In genomic region chr5:168224110-168224509, GRCh38 we compare ENCODE assay signal across 25 cellular contexts.
"Had no signal": no experiment of that assay in that cellular context is flagged by ENCODE, and none has a peak within 500 bp of the region (broad histone marks: within the 10 kb centered on the region; RNA-seq: fewer than 3 reads in every experiment).

No MANE protein-coding gene starts in this region.

- ATAC-seq: esophagus mucosa; gastrocnemius medialis; left lung; naive thymus-derived CD8-positive, alpha-beta T cell; pancreas; stimulated activated memory B cell treated with anti-CD40 and anti-IgM and Interleukin-4, amounts not matched to agents 10 μg/mL and 1 μg/mL and 100 μg/mL, for 72 hours; stimulated activated naive CD8-positive, alpha-beta T cell treated with anti-CD3 and anti-CD28 coated beads, Interleukin-15, Interleukin-2, amounts not matched to agents 100 U/mL and 50 U/mL, for 24 hours; upper lobe of right lung had no signal

- H3K27me3 ChIP-seq: colonic mucosa, gastrocnemius medialis, left lung, pancreas, sigmoid colon, testis, upper lobe of right lung, vagina had no signal

- H3K9me3 ChIP-seq: colonic mucosa, gastrocnemius medialis, left lung, neutrophil, pancreas, sigmoid colon, testis, tibial artery, upper lobe of right lung, vagina had no signal

- H3K9me3 Mint-ChIP-seq: dendritic cell treated with granulocyte-macrophage colony-stimulating factor and Interleukin-4, amounts not matched to agents 40 ng/mL and 50 ng/mL, for 4 days; endodermal cell; naive thymus-derived CD8-positive, alpha-beta T cell; stimulated activated memory B cell treated with anti-CD40 and anti-IgM and Interleukin-4, amounts not matched to agents 10 μg/mL and 1 μg/mL and 100 μg/mL, for 72 hours had no signal

- H3K36me3 Mint-ChIP-seq: naive thymus-derived CD8-positive, alpha-beta T cell; stimulated activated memory B cell treated with anti-CD40 and anti-IgM and Interleukin-4, amounts not matched to agents 10 μg/mL and 1 μg/mL and 100 μg/mL, for 72 hours had no signal

- H3K27ac Mint-ChIP-seq: dendritic cell treated with granulocyte-macrophage colony-stimulating factor and Interleukin-4, amounts not matched to agents 40 ng/mL and 50 ng/mL, for 4 days; endodermal cell; stimulated activated memory B cell treated with anti-CD40 and anti-IgM and Interleukin-4, amounts not matched to agents 10 μg/mL and 1 μg/mL and 100 μg/mL, for 72 hours had no signal

- H3K36me3 ChIP-seq: colonic mucosa, gastrocnemius medialis, left lung, neutrophil, pancreas, sigmoid colon, tibial artery, upper lobe of right lung, vagina had no signal

- H3K4me1 Mint-ChIP-seq: stimulated activated memory B cell treated with anti-CD40 and anti-IgM and Interleukin-4, amounts not matched to agents 10 μg/mL and 1 μg/mL and 100 μg/mL, for 72 hours had no signal

- H3K27ac ChIP-seq: colonic mucosa, epithelial cell of prostate, gastrocnemius medialis, left lung, neutrophil, pancreas, sigmoid colon, testis, tibial artery, upper lobe of right lung, vagina had no signal

- H3K4me1 ChIP-seq: colonic mucosa, gastrocnemius medialis, pancreas, testis, upper lobe of right lung had no signal

- H3K4me3 ChIP-seq: colonic mucosa, gastrocnemius medialis, left lung, pancreas, sigmoid colon, testis, tibial artery, upper lobe of right lung, vagina had no signal

- H3K4me3 Mint-ChIP-seq: dendritic cell treated with granulocyte-macrophage colony-stimulating factor and Interleukin-4, amounts not matched to agents 40 ng/mL and 50 ng/mL, for 4 days; endodermal cell; naive thymus-derived CD8-positive, alpha-beta T cell; stimulated activated memory B cell treated with anti-CD40 and anti-IgM and Interleukin-4, amounts not matched to agents 10 μg/mL and 1 μg/mL and 100 μg/mL, for 72 hours had no signal

- DNase-seq: colonic mucosa; effector CD8-positive, alpha-beta T cell; endodermal cell; foreskin fibroblast; gastrocnemius medialis; head of caudate nucleus; left lung; mammary epithelial cell; mesendoderm; naive thymus-derived CD8-positive, alpha-beta T cell; pancreas; sigmoid colon; stimulated activated CD4-positive, alpha-beta T cell treated with anti-CD3 and anti-CD28 coated beads, Interleukin-2, amount 100 ng/mL, for 24 hours; stimulated activated CD4-positive, alpha-beta T cell treated with anti-CD3 and anti-CD28 coated beads, Interleukin-4, amount 100 ng/mL, for 24 hours; stimulated activated naive CD8-positive, alpha-beta T cell treated with anti-CD3 and anti-CD28 coated beads, Interleukin-15, Interleukin-2, amounts not matched to agents 100 U/mL and 50 U/mL, for 24 hours; substantia nigra; testis; tibial artery; upper lobe of right lung had no signal
